In genomic region chr17:78962345-78962983, GRCh38 we compare ENCODE assay signal across 1 cellular context.
TF ChIP-seq lines count a peak whose summit lies in the region.

No MANE protein-coding gene starts in this region.

TF ChIP-seq in HepG2, 621 proteins besides CTCF, POLR2A, EP300 and RAD21 (continued from another document):
- TF ChIP-seq LRRFIP1 (CRISPR knock-in tag; conservative IDR thresholded peaks at IDR 0.05) (no peak), ZNF841 (CRISPR knock-in tag; IDR thresholded peaks at IDR 0.05; ENCODE audit: borderline replicate concordance) (no peak)
